Comparison of ENCODE assay signal across 1 cellular context in genomic region chr3:184186902-184187207, GRCh38.
TF ChIP-seq lines count a peak whose summit lies in the region.

No MANE protein-coding gene starts in this region.

TF ChIP-seq in HepG2, 621 proteins besides CTCF, POLR2A, EP300 and RAD21:
- TF ChIP-seq, protein P1, sequence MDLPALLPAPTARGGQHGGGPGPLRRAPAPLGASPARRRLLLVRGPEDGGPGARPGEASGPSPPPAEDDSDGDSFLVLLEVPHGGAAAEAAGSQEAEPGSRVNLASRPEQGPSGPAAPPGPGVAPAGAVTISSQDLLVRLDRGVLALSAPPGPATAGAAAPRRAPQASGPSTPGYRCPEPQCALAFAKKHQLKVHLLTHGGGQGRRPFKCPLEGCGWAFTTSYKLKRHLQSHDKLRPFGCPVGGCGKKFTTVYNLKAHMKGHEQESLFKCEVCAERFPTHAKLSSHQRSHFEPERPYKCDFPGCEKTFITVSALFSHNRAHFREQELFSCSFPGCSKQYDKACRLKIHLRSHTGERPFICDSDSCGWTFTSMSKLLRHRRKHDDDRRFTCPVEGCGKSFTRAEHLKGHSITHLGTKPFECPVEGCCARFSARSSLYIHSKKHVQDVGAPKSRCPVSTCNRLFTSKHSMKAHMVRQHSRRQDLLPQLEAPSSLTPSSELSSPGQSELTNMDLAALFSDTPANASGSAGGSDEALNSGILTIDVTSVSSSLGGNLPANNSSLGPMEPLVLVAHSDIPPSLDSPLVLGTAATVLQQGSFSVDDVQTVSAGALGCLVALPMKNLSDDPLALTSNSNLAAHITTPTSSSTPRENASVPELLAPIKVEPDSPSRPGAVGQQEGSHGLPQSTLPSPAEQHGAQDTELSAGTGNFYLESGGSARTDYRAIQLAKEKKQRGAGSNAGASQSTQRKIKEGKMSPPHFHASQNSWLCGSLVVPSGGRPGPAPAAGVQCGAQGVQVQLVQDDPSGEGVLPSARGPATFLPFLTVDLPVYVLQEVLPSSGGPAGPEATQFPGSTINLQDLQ (CRISPR knock-in tag; IDR thresholded peaks at IDR 0.05), result no peak
- no peak for TF ChIP-seq TCF7 (IDR thresholded peaks at IDR 0.05; ENCODE audit: low read depth)
- TF ChIP-seq GMEB2 (CRISPR knock-in tag; IDR thresholded peaks at IDR 0.05; ENCODE audit: low read depth), result no peak
- TF ChIP-seq, protein P2, sequence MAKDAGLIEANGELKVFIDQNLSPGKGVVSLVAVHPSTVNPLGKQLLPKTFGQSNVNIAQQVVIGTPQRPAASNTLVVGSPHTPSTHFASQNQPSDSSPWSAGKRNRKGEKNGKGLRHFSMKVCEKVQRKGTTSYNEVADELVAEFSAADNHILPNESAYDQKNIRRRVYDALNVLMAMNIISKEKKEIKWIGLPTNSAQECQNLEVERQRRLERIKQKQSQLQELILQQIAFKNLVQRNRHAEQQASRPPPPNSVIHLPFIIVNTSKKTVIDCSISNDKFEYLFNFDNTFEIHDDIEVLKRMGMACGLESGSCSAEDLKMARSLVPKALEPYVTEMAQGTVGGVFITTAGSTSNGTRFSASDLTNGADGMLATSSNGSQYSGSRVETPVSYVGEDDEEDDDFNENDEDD (CRISPR knock-in tag; IDR thresholded peaks at IDR 0.05; ENCODE audit: borderline replicate concordance), result no peak
- no peak for TF ChIP-seq NR1H2 (CRISPR knock-in tag; IDR thresholded peaks at IDR 0.05; ENCODE audit: borderline replicate concordance, low read depth)
- TF ChIP-seq ZNF230 (CRISPR knock-in tag; IDR thresholded peaks at IDR 0.05), result no peak
- no peak for TF ChIP-seq FOXJ3 (CRISPR knock-in tag; IDR thresholded peaks at IDR 0.05; ENCODE audit: borderline replicate concordance)
- no peak for TF ChIP-seq ZNF10 (CRISPR knock-in tag; IDR thresholded peaks at IDR 0.05; ENCODE audit: borderline replicate concordance, low read depth)
- no peak for TF ChIP-seq ATF6 (CRISPR knock-in tag; conservative IDR thresholded peaks at IDR 0.05)
- TF ChIP-seq, protein P3, sequence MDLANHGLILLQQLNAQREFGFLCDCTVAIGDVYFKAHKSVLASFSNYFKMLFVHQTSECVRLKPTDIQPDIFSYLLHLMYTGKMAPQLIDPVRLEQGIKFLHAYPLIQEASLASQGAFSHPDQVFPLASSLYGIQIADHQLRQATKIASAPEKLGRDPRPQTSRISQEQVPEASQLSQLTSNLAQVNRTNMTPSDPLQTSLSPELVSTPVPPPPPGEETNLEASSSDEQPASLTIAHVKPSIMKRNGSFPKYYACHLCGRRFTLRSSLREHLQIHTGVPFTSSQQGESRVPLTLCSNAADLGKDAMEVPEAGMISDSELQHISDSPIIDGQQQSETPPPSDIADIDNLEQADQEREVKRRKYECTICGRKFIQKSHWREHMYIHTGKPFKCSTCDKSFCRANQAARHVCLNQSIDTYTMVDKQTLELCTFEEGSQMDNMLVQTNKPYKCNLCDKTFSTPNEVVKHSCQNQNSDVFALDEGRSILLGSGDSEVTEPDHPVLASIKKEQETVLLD (CRISPR knock-in tag; IDR thresholded peaks at IDR 0.05; ENCODE audit: low read depth), result no peak
- TF ChIP-seq ISX (CRISPR knock-in tag; conservative IDR thresholded peaks at IDR 0.05), result no peak
- TF ChIP-seq, protein P4, sequence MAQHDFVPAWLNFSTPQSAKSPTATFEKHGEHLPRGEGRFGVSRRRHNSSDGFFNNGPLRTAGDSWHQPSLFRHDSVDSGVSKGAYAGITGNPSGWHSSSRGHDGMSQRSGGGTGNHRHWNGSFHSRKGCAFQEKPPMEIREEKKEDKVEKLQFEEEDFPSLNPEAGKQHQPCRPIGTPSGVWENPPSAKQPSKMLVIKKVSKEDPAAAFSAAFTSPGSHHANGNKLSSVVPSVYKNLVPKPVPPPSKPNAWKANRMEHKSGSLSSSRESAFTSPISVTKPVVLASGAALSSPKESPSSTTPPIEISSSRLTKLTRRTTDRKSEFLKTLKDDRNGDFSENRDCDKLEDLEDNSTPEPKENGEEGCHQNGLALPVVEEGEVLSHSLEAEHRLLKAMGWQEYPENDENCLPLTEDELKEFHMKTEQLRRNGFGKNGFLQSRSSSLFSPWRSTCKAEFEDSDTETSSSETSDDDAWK (CRISPR knock-in tag; IDR thresholded peaks at IDR 0.05), result no peak
- no peak for TF ChIP-seq HNF4A (CRISPR knock-in tag; IDR thresholded peaks at IDR 0.05)
- no peak for TF ChIP-seq ZNF205 (CRISPR knock-in tag; IDR thresholded peaks at IDR 0.05)
- no peak for TF ChIP-seq NR2F2 (IDR thresholded peaks at IDR 0.05; ENCODE audit: borderline replicate concordance, low read depth)
- TF ChIP-seq KDM4B (CRISPR knock-in tag; IDR thresholded peaks at IDR 0.05), result no peak
- TF ChIP-seq ZNF101 (CRISPR knock-in tag; IDR thresholded peaks at IDR 0.05; ENCODE audit: borderline replicate concordance, low read depth), result no peak
- no peak for TF ChIP-seq ZFP62 (CRISPR knock-in tag; IDR thresholded peaks at IDR 0.05)
- TF ChIP-seq ZNF282 (IDR thresholded peaks at IDR 0.05; ENCODE audit: partially characterized antibody), result no peak
